ENCODE assay signal across 8 cellular contexts in genomic region chr6:160137989-160138835, GRCh38. TPM values are rescaled to one million over a fixed set of nuclear protein-coding genes. Genes with fewer than 3 reads are reported as not detected.
DNase-seq lines count a peak whose midpoint lies in the region; ATAC-seq and TF ChIP-seq lines count a peak whose summit lies in the region.

No MANE protein-coding gene starts in this region.

- no peaks in the 10 kb centered on the region for H3K4me1 ChIP-seq in lung (ENCODE audit: control insufficient read depth in 2 of 2, insufficient read depth in 2 of 2, low read length in 2 of 2)

- no peaks in the 10 kb centered on the region for H3K27me3 ChIP-seq in GM06990 (replicated peaks; ENCODE audit: control insufficient read depth, insufficient read depth, low read length)
- no peaks in the 10 kb centered on the region for H3K27me3 ChIP-seq in lung (ENCODE audit: control insufficient read depth, insufficient read depth)

- ATAC-seq in lung (ENCODE audit: insufficient read depth, low FRiP score) (peak; percentile 58), HG02763 (IDR thresholded peaks at IDR 0.05; ENCODE audit: unreplicated experiment) (no peak)

- H3K36me3 ChIP-seq in GM06990 (ENCODE audit: control insufficient read depth, insufficient read depth, low read length) (no peaks in the 10 kb centered on the region), lung (ENCODE audit: control insufficient read depth in 2 of 2, insufficient read depth in 2 of 2, low read length in 2 of 2) (no peaks in the 10 kb centered on the region)

- H3K9me3 ChIP-seq in lung (ENCODE audit: control insufficient read depth in 2 of 2, insufficient read depth in 1 of 2, low read length in 1 of 2): no peaks in the 10 kb centered on the region

- H3K27ac ChIP-seq in lung (ENCODE audit: low read depth in 1 of 2, low read length in 1 of 2): no peak overlapping the region

- TF ChIP-seq CTCF in GM06990 (IDR thresholded peaks at IDR 0.05; ENCODE audit: insufficient read depth, low read length, poor library complexity, severe bottlenecking) (peak; percentile 75), lung (IDR thresholded peaks at IDR 0.05; ENCODE audit: control extremely low read depth, extremely low read depth) (peak; percentile 47)

- DNase-seq in GM06990 (ENCODE audit: extremely low read depth, insufficient read length) (no peak), H4 (ENCODE audit: low spot score) (peak; percentile 25), NCI-H1092 treated with DMSO at 0.1 percent for 48 hours (lab: John Stamatoyannopoulos, UW) (peak; percentile 71), dedifferentiated amniotic fluid mesenchymal stem cell (ENCODE audit: extremely low spot score) (peak; percentile 79), lung (ENCODE audit: low spot score) (peak; percentile 49)
- peak; percentile 42 to 53 for DNase-seq in activated CD4-positive, alpha-beta T cell treated with anti-CD3 and anti-CD28 coated beads for 24 hours (ENCODE audit: low read depth in 2 of 2)
- DNase-seq in stimulated activated CD8-positive, alpha-beta memory T cell treated with anti-CD3 and anti-CD28 coated beads, Interleukin-2, amount 100 ng/mL, for 1 hour (ENCODE audit: low read depth in 2 of 2): peak; percentile 4 to 25

- 59 to 61% methylated on average over 8 of the region's 8 CpGs for WGBS in lung, 2 donors

- H3K4me3 ChIP-seq in GM06990 (replicated peaks; ENCODE audit: low read depth, low read length) (no peak overlapping the region), lung (no peak overlapping the region)

RNA-seq across cellular contexts. Expression of gene SLC22A1, which starts 16.6 kb away (rescaled TPM):
- not detected in 2 replicates for total RNA-seq in H4 (2014; rRNA removed; shearing (Covaris generic))
- total RNA-seq in lung: 1 to 10 TPM; 1.8 to 2.5 TPM
- under 1 TPM; 0.72 to 0.75 TPM for polyA plus RNA-seq in lung
